In genomic region chr9:6842584-6842947, GRCh38 we compare ENCODE assay signal across 16 cellular contexts.
DNase-seq lines count a peak whose midpoint lies in the region; ATAC-seq and TF ChIP-seq lines count a peak whose summit lies in the region.
"Had no signal": no experiment of that assay in that cellular context is flagged by ENCODE, and none has a peak within 500 bp of the region (broad histone marks: within the 10 kb centered on the region; RNA-seq: fewer than 3 reads in every experiment).

No MANE protein-coding gene starts in this region.

- H4K8ac ChIP-seq in IMR-90 (ENCODE audit: low read depth in 2 of 2, low read length in 2 of 2) = no peak overlapping the region

- no peak overlapping the region for H3K4me2 ChIP-seq in IMR-90 (ENCODE audit: low read depth, low read length)

- H3K4me3 ChIP-seq in IMR-90 (ENCODE audit: insufficient read depth, low read depth, low read length) (no peak overlapping the region), cardiac fibroblast (replicated peaks in 1 of 2; ENCODE audit: low read depth in 2 of 2, low read length in 2 of 2) (no peak overlapping the region)

- no peak overlapping the region for H4K91ac ChIP-seq in IMR-90 (ENCODE audit: insufficient read depth, low read depth, low read length)

- no peaks in the 10 kb centered on the region for H3K27me3 Mint-ChIP-seq in natural killer cell (ENCODE audit: low read depth in 2 of 2)
- no peaks in the 10 kb centered on the region for H3K27me3 Mint-ChIP-seq in naive thymus-derived CD8-positive, alpha-beta T cell
- H3K27me3 Mint-ChIP-seq: activated naive CD8-positive, alpha-beta T cell treated with anti-CD3 and anti-CD28 coated beads, Interleukin-2, amount 10 ng/mL, durations not matched to agents 7 days and 5 days; memory B cell had no signal

- intact Hi-C loops in IMR-90 (cut with micrococcal nuclease) = no loop called here
- intact Hi-C loops in natural killer cell (cut with micrococcal nuclease) = no loop called here

- no peaks in the 10 kb centered on the region for H3K36me3 ChIP-seq in IMR-90 (ENCODE audit: control insufficient read depth, insufficient read depth, low read length)

- H2AFZ ChIP-seq in IMR-90 (replicated peaks; ENCODE audit: low read length, poor library complexity) = no peak overlapping the region

- in situ Hi-C loops in IMR-90 (cut with MboI; ENCODE audit: low sequenced_read_pairs) = no loop called here

- H3K4me3 Mint-ChIP-seq in natural killer cell = no peak overlapping the region
- no peak overlapping the region for H3K4me3 Mint-ChIP-seq in naive thymus-derived CD8-positive, alpha-beta T cell
- H3K4me3 Mint-ChIP-seq: activated naive CD8-positive, alpha-beta T cell treated with anti-CD3 and anti-CD28 coated beads, Interleukin-2, amount 10 ng/mL, durations not matched to agents 7 days and 5 days; immature natural killer cell; memory B cell had no signal

- TF ChIP-seq CTCF in IMR-90 (conservative IDR thresholded peaks at IDR 0.05; ENCODE audit: low read depth, low read length) (no peak), cardiac fibroblast (IDR thresholded peaks at IDR 0.05; ENCODE audit: low read depth, low read length) (no peak), natural killer cell (IDR thresholded peaks at IDR 0.05) (no peak)

- H3K9me3 Mint-ChIP-seq in natural killer cell = no peaks in the 10 kb centered on the region
- H3K9me3 Mint-ChIP-seq in naive thymus-derived CD8-positive, alpha-beta T cell = no peaks in the 10 kb centered on the region
- H3K9me3 Mint-ChIP-seq: activated naive CD8-positive, alpha-beta T cell treated with anti-CD3 and anti-CD28 coated beads, Interleukin-2, amount 10 ng/mL, durations not matched to agents 7 days and 5 days; immature natural killer cell; memory B cell had no signal

- H3K27ac Mint-ChIP-seq in natural killer cell = no peak overlapping the region
- peak overlapping the region in 3 of 10 donors; percentile 6 to 19 (median 17) for H3K27ac Mint-ChIP-seq in naive thymus-derived CD8-positive, alpha-beta T cell
- H3K27ac Mint-ChIP-seq: activated naive CD8-positive, alpha-beta T cell treated with anti-CD3 and anti-CD28 coated beads, Interleukin-2, amount 10 ng/mL, durations not matched to agents 7 days and 5 days; immature natural killer cell; memory B cell had no signal

- CTCF ChIA-PET in IMR-90 (lab: Yijun Ruan, JAX) = interaction anchor here (1.3 kb wide), 1 partner anchor 14 kb away, joined by 8 read pairs; no protein-coding TSS in a partner anchor

- no CpG with 5 or more reads among the region's 3 CpGs for WGBS in IMR-90 (ENCODE audit: extremely low coverage in 2 of 2, insufficient read length in 1 of 2), 2 experiments

- H3K9me1 ChIP-seq in IMR-90 (ENCODE audit: insufficient read depth, low read length) = 0 out of 2 replicates have a peak, but pooled peaks cover 3% of the 10 kb centered on the region

- H2BK20ac ChIP-seq in IMR-90 (ENCODE audit: low read depth, low read length) = no peak overlapping the region

- no peaks in the 10 kb centered on the region for H3K4me1 ChIP-seq in IMR-90 (ENCODE audit: control insufficient read depth, insufficient read depth, low read length)

- POLR2A ChIA-PET in IMR-90 (lab: Charles Lee; ENCODE audit: unreplicated experiment) = no interaction called here
- POLR2A ChIA-PET in naive thymus-derived CD8-positive, alpha-beta T cell (lab: Charles Lee) = interaction anchor here (0.6 to 1.7 kb wide), 2 partner anchors 21 to 24 kb away, joined by 3 to 4 read pairs; no protein-coding TSS in a partner anchor

- H3K23ac ChIP-seq in IMR-90 (ENCODE audit: low read depth, low read length) = no peak overlapping the region

- H3K27ac ChIP-seq in IMR-90 (ENCODE audit: insufficient read depth, low read length) = no peak overlapping the region

- no peak for TF ChIP-seq RAD21 in IMR-90 (IDR thresholded peaks at IDR 0.05; ENCODE audit: low read length)

- no peak overlapping the region for H4K5ac ChIP-seq in IMR-90 (ENCODE audit: low read depth, low read length)

- no peak overlapping the region for H3K18ac ChIP-seq in IMR-90 (ENCODE audit: low read depth, low read length)

- no peaks in the 10 kb centered on the region for H4K20me1 ChIP-seq in IMR-90 (ENCODE audit: insufficient read depth, low read length)

- H3K4ac ChIP-seq in IMR-90 (ENCODE audit: low read depth, low read length) = no peak overlapping the region

- no peak overlapping the region for H2AK9ac ChIP-seq in IMR-90 (replicated peaks; ENCODE audit: low read depth, low read length, poor library complexity)

- peak; percentile 27 for DNase-seq in AG20443 (ENCODE audit: low spot score)
- peak; percentile 36 for DNase-seq in IMR-90
- peak; percentile 40 to 60 for DNase-seq in cardiac fibroblast (ENCODE audit: low read depth in 2 of 2)
- peak; percentile 11 to 15 for DNase-seq in lung microvascular endothelial cell (ENCODE audit: low read depth in 2 of 2)
- DNase-seq in SIG-M5 (lab: John Stamatoyannopoulos, UW) = no peak
- DNase-seq in natural killer cell = no peak
- DNase-seq in medulla oblongata (ENCODE audit: extremely low spot score) = no peak
- no peak for DNase-seq in naive thymus-derived CD8-positive, alpha-beta T cell
- DNase-seq: activated naive CD8-positive, alpha-beta T cell treated with anti-CD3 and anti-CD28 coated beads, Interleukin-2, amount 10 ng/mL, durations not matched to agents 7 days and 5 days; activated T-cell treated with anti-CD3 and anti-CD28 coated beads, Interleukin-2, amount 50 U/mL, for 1 hour; cerebellar nuclear complex; immature natural killer cell; MV-4-11; NCI-H2081; NCI-H524 had no signal

- no peak overlapping the region for H2BK120ac ChIP-seq in IMR-90 (ENCODE audit: low read depth, low read length)

- no TSS peak for BruUV-seq in IMR-90 (replicated peaks; lab: Mats Ljungman, UMichigan)

- no peak overlapping the region for H2AK5ac ChIP-seq in IMR-90 (ENCODE audit: low read depth, low read length)

- H3K14ac ChIP-seq in IMR-90 (replicated peaks; ENCODE audit: low read depth, low read length) = no peak overlapping the region

- peaks cover 3% of the 10 kb centered on the region in 2 experiments; a peak in 3 of 4 replicates for H3K79me1 ChIP-seq in IMR-90 (ENCODE audit: low read depth in 1 of 2, low read length in 2 of 2)

- H3K9ac ChIP-seq in IMR-90 (ENCODE audit: low read depth, low read length) = no peak overlapping the region

- dilution Hi-C loops in IMR-90 (cut with HindIII; ENCODE audit: low sequenced_read_pairs, unreplicated experiment) = no loop called here

- H3K9me3 ChIP-seq in IMR-90 (ENCODE audit: control insufficient read depth, insufficient read depth, low read length) = no peaks in the 10 kb centered on the region

- H3K56ac ChIP-seq in IMR-90 (ENCODE audit: extremely low read depth, insufficient read depth, low read length) = no peak overlapping the region

- no peak overlapping the region for H2BK15ac ChIP-seq in IMR-90 (ENCODE audit: low read depth, low read length)

- H3K27me3 ChIP-seq in IMR-90 (ENCODE audit: control insufficient read depth, insufficient read depth, low read length) = no peaks in the 10 kb centered on the region

- H2BK5ac ChIP-seq in IMR-90 (ENCODE audit: low read depth, low read length, poor library complexity, severe bottlenecking) = no peak overlapping the region

- no peak for TF ChIP-seq POLR2A in IMR-90 (IDR thresholded peaks at IDR 0.05; ENCODE audit: low read depth, low read length)

- no peaks in the 10 kb centered on the region for H3K36me3 Mint-ChIP-seq in natural killer cell
- H3K36me3 Mint-ChIP-seq in naive thymus-derived CD8-positive, alpha-beta T cell = peaks cover 0 to 31% (median 5%) of the 10 kb centered on the region in 3 donors

- H3K4me1 Mint-ChIP-seq in natural killer cell = peaks cover 21 to 35% of the 10 kb centered on the region in 2 donors
- H3K4me1 Mint-ChIP-seq in naive thymus-derived CD8-positive, alpha-beta T cell = peaks cover 9 to 33% (median 24%) of the 10 kb centered on the region in 4 donors

- ATAC-seq in IMR-90 (ENCODE audit: low read depth) (no peak), natural killer cell (no peak)
- no peak for ATAC-seq in naive thymus-derived CD8-positive, alpha-beta T cell

TF ChIP-seq in IMR-90, 13 proteins besides CTCF, POLR2A, EP300 and RAD21:
- TF ChIP-seq CEBPB (IDR thresholded peaks at IDR 0.05; ENCODE audit: low read depth, low read length) (no peak), MAFK (IDR thresholded peaks at IDR 0.05; ENCODE audit: low read depth, low read length) (no peak), MXI1 (IDR thresholded peaks at IDR 0.05; ENCODE audit: borderline replicate concordance, low read depth, low read length) (no peak), BHLHE40 (IDR thresholded peaks at IDR 0.05; ENCODE audit: low read depth, low read length) (no peak), USF2 (IDR thresholded peaks at IDR 0.05; ENCODE audit: low read depth, low read length) (no peak), CHD1 (IDR thresholded peaks at IDR 0.05; ENCODE audit: low read depth, low read length) (no peak), RCOR1 (IDR thresholded peaks at IDR 0.05; ENCODE audit: insufficient replicate concordance, low read length) (no peak), NFE2L2 (IDR thresholded peaks at IDR 0.05; ENCODE audit: low read depth, low read length) (no peak), FOS (IDR thresholded peaks at IDR 0.05; ENCODE audit: low read depth, low read length) (no peak), RFX5 (IDR thresholded peaks at IDR 0.05; ENCODE audit: low read depth, low read length) (no peak), MAZ (IDR thresholded peaks at IDR 0.05; ENCODE audit: borderline replicate concordance, low read depth, low read length) (no peak), ELK1 (IDR thresholded peaks at IDR 0.05; ENCODE audit: borderline replicate concordance, low read depth, low read length) (no peak), SMC3 (IDR thresholded peaks at IDR 0.05; ENCODE audit: low read depth, low read length) (no peak)

Comparison
In these comparisons a context has a peak if more than half of its experiments do, and no peak if none do; other contexts are left out.
1. DNase-seq: peak in AG20443 (single experiment), IMR-90 (single experiment), cardiac fibroblast (2 of 2) and lung microvascular endothelial cell (2 of 2); none in SIG-M5 (single experiment), natural killer cell (single experiment), medulla oblongata (single experiment) and naive thymus-derived CD8-positive, alpha-beta T cell (0 of 10).